Comparison of ENCODE assay signal across 8 cellular contexts in genomic region chr3:183254816-183255730, GRCh38. TPM values are rescaled to one million over a fixed set of nuclear protein-coding genes. Genes with fewer than 3 reads are reported as not detected.
DNase-seq lines count a peak whose midpoint lies in the region; TF ChIP-seq lines count a peak whose summit lies in the region.

No MANE protein-coding gene starts in this region.

- H3K27ac ChIP-seq in CD4-positive, alpha-beta memory T cell (ENCODE audit: low read depth, low read length) = no peak overlapping the region

- no peak for DNase-seq in CD4-positive, alpha-beta memory T cell
- peak; percentile 12 for DNase-seq in medulla oblongata (ENCODE audit: extremely low spot score)
- DNase-seq in type B pancreatic cell (ENCODE audit: extremely low spot score, unreplicated experiment) = no peak
- DNase-seq in anterior cingulate cortex (lab: John Stamatoyannopoulos, UW) = no peak
- DNase-seq in MG63 = no peak
- no peak for DNase-seq in hypothalamus (lab: John Stamatoyannopoulos, UW)

- POLR2A ChIA-PET in CD4-positive, alpha-beta memory T cell (lab: Charles Lee; ENCODE audit: partially characterized antibody) = no interaction called here

- CTCF ChIA-PET in CD4-positive, alpha-beta memory T cell (lab: Charles Lee; ENCODE audit: partially characterized antibody) = interaction anchor here (1.9 kb wide), 1 partner anchor 31 kb away, joined by 4 read pairs; no protein-coding TSS in a partner anchor

- no peaks in the 10 kb centered on the region for H3K4me1 ChIP-seq in CD4-positive, alpha-beta memory T cell (ENCODE audit: insufficient read depth, low read length)

- no peaks in the 10 kb centered on the region for H3K9me3 ChIP-seq in CD4-positive, alpha-beta memory T cell (ENCODE audit: control insufficient read depth in 1 of 2, low read length in 2 of 2)
- H3K9me3 ChIP-seq in MG63 = no peaks in the 10 kb centered on the region

- H3K4me3 ChIP-seq in CD4-positive, alpha-beta memory T cell (ENCODE audit: low read length in 2 of 2) = no peak overlapping the region
- H3K4me3 ChIP-seq in MG63 = no peak overlapping the region

- H3K27me3 Mint-ChIP-seq in CD4-positive, alpha-beta memory T cell = peaks cover 24 to 35% of the 10 kb centered on the region in 2 donors
- H3K27me3 Mint-ChIP-seq in IgD-negative memory B cell = peaks cover 29% of the 10 kb centered on the region
- peaks cover 12% of the 10 kb centered on the region for H3K27me3 Mint-ChIP-seq in brain
- H3K27me3 Mint-ChIP-seq in type B pancreatic cell = no peaks in the 10 kb centered on the region

- peak overlapping the region; percentile 60 to 81 (median 76) for H3K4me3 Mint-ChIP-seq in CD4-positive, alpha-beta memory T cell
- H3K4me3 Mint-ChIP-seq in IgD-negative memory B cell (peak overlapping the region; percentile 56 to 83 (median 78)), brain (peak overlapping the region; percentile 85 to 92 (median 88)), type B pancreatic cell (peak overlapping the region; percentile 91)

- H3K9me3 Mint-ChIP-seq in CD4-positive, alpha-beta memory T cell = peaks cover 0 to 4% (median 0%) of the 10 kb centered on the region in 8 donors
- H3K9me3 Mint-ChIP-seq in IgD-negative memory B cell = no peaks in the 10 kb centered on the region
- H3K9me3 Mint-ChIP-seq in brain = no peaks in the 10 kb centered on the region
- no peaks in the 10 kb centered on the region for H3K9me3 Mint-ChIP-seq in type B pancreatic cell

- H3K27me3 ChIP-seq in CD4-positive, alpha-beta memory T cell (ENCODE audit: insufficient read depth, low read length) = no peaks in the 10 kb centered on the region
- no peaks in the 10 kb centered on the region; the same call in 1 of the 2 replicates for H3K27me3 ChIP-seq in MG63

- H3K4me1 Mint-ChIP-seq in CD4-positive, alpha-beta memory T cell = peaks cover 5 to 14% (median 9%) of the 10 kb centered on the region in 4 donors
- H3K4me1 Mint-ChIP-seq in IgD-negative memory B cell = peaks cover 6 to 17% (median 6%) of the 10 kb centered on the region in 3 donors
- H3K4me1 Mint-ChIP-seq in brain = peaks cover 58% of the 10 kb centered on the region
- peaks cover 37% of the 10 kb centered on the region for H3K4me1 Mint-ChIP-seq in type B pancreatic cell (ENCODE audit: unreplicated experiment)

- H3K36me3 ChIP-seq in CD4-positive, alpha-beta memory T cell (ENCODE audit: insufficient read depth, low read length) = no peaks in the 10 kb centered on the region
- H3K36me3 ChIP-seq in MG63 = no peaks in the 10 kb centered on the region

- H3K36me3 Mint-ChIP-seq in CD4-positive, alpha-beta memory T cell = peaks cover 0 to 3% of the 10 kb centered on the region in 2 donors
- H3K36me3 Mint-ChIP-seq in IgD-negative memory B cell (no peaks in the 10 kb centered on the region), brain (peaks cover 23% of the 10 kb centered on the region), type B pancreatic cell (peaks cover 19% of the 10 kb centered on the region)

- peak overlapping the region in 2 of 7 donors; percentile 8 to 14 for H3K27ac Mint-ChIP-seq in CD4-positive, alpha-beta memory T cell
- H3K27ac Mint-ChIP-seq in IgD-negative memory B cell (no peak overlapping the region), brain (peak overlapping the region; percentile 71 to 96 (median 93)), type B pancreatic cell (peak overlapping the region; percentile 92)

- intact Hi-C loops in CD4-positive, alpha-beta memory T cell (cut with micrococcal nuclease) = no loop called here

- TF ChIP-seq CTCF in brain (conservative IDR thresholded peaks at IDR 0.05) (no peak), type B pancreatic cell (conservative IDR thresholded peaks at IDR 0.05) (no peak)

RNA-seq across cellular contexts. Expression of gene B3GNT5, which starts 2.0 kb away (rescaled TPM):
- under 1 TPM; 0.25 to 0.41 TPM for total RNA-seq in CD4-positive, alpha-beta memory T cell
- under 1 TPM; 0.08 to 0.53 TPM for polyA plus RNA-seq in CD4-positive, alpha-beta memory T cell
- polyA plus RNA-seq in IgD-negative memory B cell (not detected), brain (ENCODE audit: insufficient read depth, low read depth, low replicate concordance) (5.4 TPM)
- total RNA-seq in type B pancreatic cell (ENCODE audit: low replicate concordance) = 28.7 and 37.0 TPM in 2 replicates
- total RNA-seq in MG63 (2014; rRNA removed; shearing (Covaris generic); ENCODE audit: low replicate concordance) = 0.36 and 5.4 TPM in 2 replicates

Comparison
In these comparisons a context has a peak if more than half of its experiments do, and no peak if none do; other contexts are left out.
1. H3K27ac Mint-ChIP-seq: peak in brain (5 of 5) and type B pancreatic cell (single experiment); none in IgD-negative memory B cell (0 of 3).
2. Peak in every context shown above with its lines, with median percentiles within 50 percentile points of each other: H3K4me3 Mint-ChIP-seq.